In genomic region chr10:44380829-44381600, GRCh38 we compare ENCODE assay signal across 2 cellular contexts.
TF ChIP-seq lines count a peak whose summit lies in the region.

No MANE protein-coding gene starts in this region.

TF ChIP-seq in SK-N-SH, 30 proteins besides CTCF, POLR2A, EP300 and RAD21 (continued from another document):
- TF ChIP-seq USF2 (IDR thresholded peaks at IDR 0.05; ENCODE audit: borderline replicate concordance, low read depth, low read length) = no peak
- TF ChIP-seq ZBTB33 (IDR thresholded peaks at IDR 0.05; ENCODE audit: borderline replicate concordance, low read depth) = no peak
- TF ChIP-seq RCOR1 (IDR thresholded peaks at IDR 0.05; ENCODE audit: low read length) = no peak
- TF ChIP-seq RXRA (IDR thresholded peaks at IDR 0.05; ENCODE audit: borderline replicate concordance, low read depth) = no peak

TF ChIP-seq in SK-N-SH treated with all-trans-retinoic acid at 6 μM for 48 hours, 23 proteins besides CTCF, POLR2A, EP300 and RAD21 (continued from another document):
- TF ChIP-seq ZFP30 (CRISPR knock-in tag; IDR thresholded peaks at IDR 0.05) (no peak), CSRNP3 (CRISPR knock-in tag; IDR thresholded peaks at IDR 0.05) (no peak), CREB5 (CRISPR knock-in tag; IDR thresholded peaks at IDR 0.05; ENCODE audit: low read depth) (no peak), ZNF8 (CRISPR knock-in tag; IDR thresholded peaks at IDR 0.05) (no peak), ISL1 (CRISPR knock-in tag; IDR thresholded peaks at IDR 0.05) (no peak), POU6F1 (CRISPR knock-in tag; IDR thresholded peaks at IDR 0.05; ENCODE audit: borderline replicate concordance, low read depth) (no peak)
